Comparison of ENCODE assay signal across 8 cellular contexts in genomic region chr6:157873735-157874344, GRCh38. TPM values are rescaled to one million over a fixed set of nuclear protein-coding genes. Genes with fewer than 3 reads are reported as not detected.
A peak's percentile ranks its signal among the peaks of the same experiment; 100 is the strongest.
DNase-seq lines count a peak whose midpoint lies in the region; ATAC-seq and TF ChIP-seq lines count a peak whose summit lies in the region.

No MANE protein-coding gene starts in this region.

- 61 to 73% (median 61%) methylated on average over 9 of the region's 9 CpGs for WGBS in psoas muscle, 3 donors
- 60 to 62% methylated on average over 9 of the region's 9 CpGs for WGBS in aorta, 2 donors

- H3K36me3 Mint-ChIP-seq in glutamatergic neuron (ENCODE audit: unreplicated experiment), result no peaks in the 10 kb centered on the region

- no peaks in the 10 kb centered on the region for H3K4me1 ChIP-seq in SJSA1 (replicated peaks)
- H3K4me1 ChIP-seq in psoas muscle, result no peaks in the 10 kb centered on the region
- no peaks in the 10 kb centered on the region for H3K4me1 ChIP-seq in aorta (ENCODE audit: control insufficient read depth in 1 of 2, insufficient read depth in 2 of 2, low read length in 2 of 2)

- H3K27me3 ChIP-seq in SJSA1 (replicated peaks) (no peaks in the 10 kb centered on the region), psoas muscle (ENCODE audit: insufficient read depth in 3 of 3, low read length in 2 of 3) (peaks cover 0 to 3% (median 0%) of the 10 kb centered on the region in 3 donors), aorta (ENCODE audit: control insufficient read depth in 1 of 2, insufficient read depth in 2 of 2, low read length in 1 of 2) (no peaks in the 10 kb centered on the region)

- H3K9me3 ChIP-seq in SJSA1 (replicated peaks), result no peaks in the 10 kb centered on the region
- no peaks in the 10 kb centered on the region for H3K9me3 ChIP-seq in psoas muscle
- no peaks in the 10 kb centered on the region for H3K9me3 ChIP-seq in aorta (ENCODE audit: control insufficient read depth, low read length)

- intact Hi-C loops in psoas muscle (cut with DNase I) (loop anchor here (2.0 to 10.0 kb wide), 2 partner anchors 49 to 117 kb away; partner anchors contain the start of gene SNX9 (in 1 of the 2)), aorta (cut with DNase I) (loop anchor here (2.0 to 5.0 kb wide), 3 partner anchors 117 to 207 kb away; no protein-coding TSS in a partner anchor)

- ATAC-seq in GM18861 (IDR thresholded peaks at IDR 0.05; ENCODE audit: unreplicated experiment), result peak; percentile 65
- peak; percentile 79 to 86 (median 86) for ATAC-seq in psoas muscle
- peak; percentile 76 for ATAC-seq in aorta (ENCODE audit: low FRiP score)

- no peaks in the 10 kb centered on the region for H3K27me3 Mint-ChIP-seq in glutamatergic neuron (ENCODE audit: unreplicated experiment)

- H3K27ac ChIP-seq in SJSA1, result no peak overlapping the region
- no peak overlapping the region for H3K27ac ChIP-seq in psoas muscle
- no peak overlapping the region for H3K27ac ChIP-seq in aorta (ENCODE audit: low read depth in 1 of 2, low read length in 2 of 2)

- H3K4me1 Mint-ChIP-seq in glutamatergic neuron (ENCODE audit: low read depth, unreplicated experiment), result peaks cover 22% of the 10 kb centered on the region

- H3K36me3 ChIP-seq in SJSA1 (peaks cover 40% of the 10 kb centered on the region), psoas muscle (ENCODE audit: insufficient read depth in 1 of 2, low read depth in 1 of 2) (peaks cover 5 to 63% of the 10 kb centered on the region in 2 donors), aorta (ENCODE audit: control insufficient read depth in 1 of 2, insufficient read depth in 2 of 2, low read length in 1 of 2) (peaks cover 0 to 14% of the 10 kb centered on the region in 2 donors)

- DNase-seq in AG09309 (ENCODE audit: low read depth), result peak; percentile 18
- peak; percentile 69 for DNase-seq in HT1080 (ENCODE audit: low read depth)
- DNase-seq in SJSA1 (ENCODE audit: low read depth in 1 of 2, low spot score in 2 of 2), result peak; percentile 59 to 75
- peak; percentile 76 for DNase-seq in activated gamma-delta T cell treated with anti-CD3 and anti-CD28 coated beads, Interleukin-2, amount 50 U/mL, for 16 hours (ENCODE audit: low read depth)
- peak; percentile 87 for DNase-seq in glutamatergic neuron
- peak; percentile 76 to 81 for DNase-seq in psoas muscle
- peak; percentile 81 to 93 for DNase-seq in aorta

- TF ChIP-seq CTCF in AG09309 (IDR thresholded peaks at IDR 0.05; ENCODE audit: control insufficient read depth, insufficient read depth, low read depth, low read length, missing control alignments), result peak; percentile 89
- peak; percentile 92 for TF ChIP-seq CTCF in glutamatergic neuron (IDR thresholded peaks at IDR 0.05; ENCODE audit: partially characterized antibody, unreplicated experiment)
- TF ChIP-seq CTCF in psoas muscle (IDR thresholded peaks at IDR 0.05), result peak; percentile 82

- no peak overlapping the region for H3K4me3 Mint-ChIP-seq in glutamatergic neuron (ENCODE audit: unreplicated experiment)

- H3K4me3 ChIP-seq in AG09309 (ENCODE audit: control insufficient read depth, low read depth, low read length), result no peak overlapping the region
- no peak overlapping the region for H3K4me3 ChIP-seq in SJSA1
- H3K4me3 ChIP-seq in psoas muscle, result no peak overlapping the region
- H3K4me3 ChIP-seq in aorta (ENCODE audit: low read length in 2 of 2), result no peak overlapping the region

- peak overlapping the region; percentile 7 for H3K27ac Mint-ChIP-seq in glutamatergic neuron (ENCODE audit: unreplicated experiment)

- H3K9me3 Mint-ChIP-seq in glutamatergic neuron (ENCODE audit: unreplicated experiment), result peaks cover 2% of the 10 kb centered on the region

RNA-seq across cellular contexts. Expression of gene SNX9, which starts 50.8 kb away (rescaled TPM):
- total RNA-seq in HT1080 (2014; rRNA removed; shearing (Covaris generic)), result 18.9 and 24.2 TPM in 2 replicates
- polyA plus RNA-seq in HT1080 (2015; cell fraction: cytosol; rRNA removed), result 26.4 and 27.0 TPM in 2 replicates
- 28.5 and 29.3 TPM in 2 replicates for polyA plus RNA-seq in HT1080 (2015; cell fraction: nucleus; rRNA removed)
- total RNA-seq in SJSA1 (2014; rRNA removed; shearing (Covaris generic)), result 27.4 and 32.8 TPM in 2 replicates
- total RNA-seq in glutamatergic neuron (ENCODE audit: unreplicated experiment) (45.7 TPM), psoas muscle (10 to 100 TPM; 23.4 to 30.7 (median 29.4) TPM), aorta (10 to 100 TPM; 81.5 to 95.5 TPM)
- polyA plus RNA-seq in psoas muscle (10 to 100 TPM; 18.4 to 26.5 (median 18.9) TPM), aorta (10 to 100 TPM; 50.6 to 82.7 TPM)

Comparison
In these comparisons a context has a peak if more than half of its experiments do, and no peak if none do; other contexts are left out.
1. DNase-seq: peak in every context shown above with its lines; median percentile 87 in glutamatergic neuron; 87 in aorta; 78 in psoas muscle; 76 in activated gamma-delta T cell treated with anti-CD3 and anti-CD28 coated beads, Interleukin-2, amount 50 U/mL, for 16 hours; 69 in HT1080; 67 in SJSA1; 18 in AG09309.